Comparison of ENCODE assay signal across 17 cellular contexts in the genomic region with DNA sequence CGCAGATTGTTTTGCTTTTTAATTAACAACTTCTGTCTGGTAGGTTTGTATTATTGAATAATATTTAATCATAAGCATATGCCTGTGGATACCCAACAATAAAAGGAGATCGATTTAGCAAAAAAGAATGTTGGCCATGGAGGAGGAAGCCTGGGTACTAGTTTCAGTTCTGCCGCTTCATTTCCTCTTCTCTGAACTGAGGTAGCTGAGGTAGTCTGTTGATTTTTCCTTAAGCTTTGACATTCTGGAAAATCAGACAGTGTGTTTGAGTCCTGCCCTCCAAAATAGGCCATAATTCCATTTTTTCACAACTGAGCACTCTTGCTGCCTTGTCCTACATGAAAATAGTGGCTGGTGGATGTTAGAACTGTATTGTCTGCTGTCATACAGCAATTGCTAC. TPM values are rescaled to one million over a fixed set of nuclear protein-coding genes. Genes with fewer than 3 reads are reported as not detected.
"Had no signal": no experiment of that assay in that cellular context is flagged by ENCODE, and none has a peak within 500 bp of the region (broad histone marks: within the 10 kb centered on the region; RNA-seq: fewer than 3 reads in every experiment).

No MANE protein-coding gene starts in this region.

- ATAC-seq: activated naive CD8-positive, alpha-beta T cell treated with anti-CD3 and anti-CD28 coated beads, Interleukin-2, amount 50 U/mL, for 24 hours; esophagus mucosa; naive thymus-derived CD8-positive, alpha-beta T cell had no signal

- H3K4me1 Mint-ChIP-seq: activated naive CD8-positive, alpha-beta T cell treated with anti-CD3 and anti-CD28 coated beads, Interleukin-2, amount 50 U/mL, for 24 hours had no signal

- FAIRE-seq: TTC549 had no signal

- H3K9me3 Mint-ChIP-seq: activated naive CD8-positive, alpha-beta T cell treated with anti-CD3 and anti-CD28 coated beads, Interleukin-2, amount 50 U/mL, for 24 hours; naive thymus-derived CD8-positive, alpha-beta T cell had no signal

- H3K4me3 ChIP-seq: hepatocyte, left ventricle myocardium inferior, mucosa of descending colon, tibial nerve had no signal

- H2AFZ ChIP-seq: hepatocyte had no signal

- H3K27me3 Mint-ChIP-seq: activated naive CD8-positive, alpha-beta T cell treated with anti-CD3 and anti-CD28 coated beads, Interleukin-2, amount 50 U/mL, for 24 hours; naive thymus-derived CD8-positive, alpha-beta T cell had no signal

- H3K9me3 ChIP-seq: left ventricle myocardium inferior, mucosa of descending colon, tibial nerve had no signal

- DNase-seq: activated CD4-positive, CD25-positive, alpha-beta regulatory T cell; activated naive CD4-positive, alpha-beta T cell; activated naive CD8-positive, alpha-beta T cell treated with anti-CD3 and anti-CD28 coated beads, Interleukin-2, amount 50 U/mL, for 24 hours; activated T-cell treated with anti-CD3 and anti-CD28 coated beads for 4 hours; aorta; left ventricle myocardium inferior; mucosa of descending colon; naive thymus-derived CD8-positive, alpha-beta T cell; retina; stimulated activated CD4-positive, alpha-beta T cell treated with anti-CD3 and anti-CD28 coated beads, Interleukin-2, amount 100 ng/mL, for 48 hours; stimulated activated naive CD4-positive, alpha-beta T cell treated with Interleukin-2 at 50 U/mL for 16 hours; substantia nigra; T-helper 2 cell had no signal

- H3K4me2 ChIP-seq: hepatocyte had no signal

- H3K4me3 Mint-ChIP-seq: activated naive CD8-positive, alpha-beta T cell treated with anti-CD3 and anti-CD28 coated beads, Interleukin-2, amount 50 U/mL, for 24 hours; naive thymus-derived CD8-positive, alpha-beta T cell had no signal

- H3K27ac ChIP-seq: hepatocyte, left ventricle myocardium inferior, tibial nerve had no signal

- H3K27me3 ChIP-seq: hepatocyte, tibial nerve had no signal

- H3K27ac Mint-ChIP-seq: activated naive CD8-positive, alpha-beta T cell treated with anti-CD3 and anti-CD28 coated beads, Interleukin-2, amount 50 U/mL, for 24 hours; naive thymus-derived CD8-positive, alpha-beta T cell had no signal

RNA-seq across cellular contexts. Expression of a gene that starts 6.0 kb away (rescaled TPM):
- polyA plus RNA-seq: naive thymus-derived CD8-positive, alpha-beta T cell had no signal
